Comparison of ENCODE assay signal across 24 cellular contexts in the genomic region with DNA sequence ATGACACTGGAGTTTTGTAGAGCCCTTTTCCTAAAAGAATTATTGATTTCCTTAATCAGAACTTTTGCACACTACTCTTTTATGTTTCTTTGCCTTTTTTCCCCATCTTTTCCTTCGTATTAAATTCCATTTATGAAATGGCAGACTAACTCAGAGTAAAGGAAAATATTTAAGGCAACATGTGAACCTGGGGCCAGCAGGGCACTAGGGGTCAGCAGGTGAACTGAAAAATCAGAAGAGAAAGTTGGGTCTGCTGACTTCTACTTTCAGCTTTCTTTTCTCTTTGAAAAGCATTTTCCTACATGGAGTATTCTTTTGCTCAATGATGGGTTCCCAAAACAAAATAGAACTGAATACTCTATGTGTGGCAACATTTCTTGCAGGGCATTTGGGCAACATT.
"Had no signal": no experiment of that assay in that cellular context is flagged by ENCODE, and none has a peak within 500 bp of the region (broad histone marks: within the 10 kb centered on the region; RNA-seq: fewer than 3 reads in every experiment).

No MANE protein-coding gene starts in this region.

- H3K4me1 ChIP-seq: neural progenitor cell, pancreas, prostate gland, right lobe of liver, sigmoid colon, stomach, thyroid gland, tibial nerve, upper lobe of left lung, vagina had no signal

- H3K27ac ChIP-seq: neural progenitor cell, pancreas, prostate gland, right lobe of liver, sigmoid colon, stomach, thoracic aorta, thyroid gland, tibial nerve, upper lobe of left lung, vagina had no signal

- DNase-seq: naive thymus-derived CD4-positive, alpha-beta T cell; natural killer cell; pancreas; right cardiac atrium; right lobe of liver; sigmoid colon; small intestine; stimulated activated CD4-positive, alpha-beta T cell treated with anti-CD3 and anti-CD28 coated beads, Interleukin-15, amount 100 ng/mL, for 24 hours; stimulated activated CD4-positive, alpha-beta T cell treated with anti-CD3 and anti-CD28 coated beads, Interleukin-2, amount 100 ng/mL, for 24 hours; stimulated activated CD4-positive, alpha-beta T cell treated with anti-CD3 and anti-CD28 coated beads, Interleukin-2, amount 100 ng/mL, for 48 hours; stimulated activated CD4-positive, alpha-beta T cell treated with anti-CD3 and anti-CD28 coated beads, Interleukin-4, amount 100 ng/mL, for 24 hours; stimulated activated naive B cell treated with anti-CD40 and anti-IgM and Interleukin-4, amounts not matched to agents 10 μg/mL and 1 μg/mL and 100 μg/mL, for 72 hours; stimulated activated naive CD4-positive, alpha-beta T cell treated with Interleukin-2 at 50 U/mL for 16 hours; stomach; thyroid gland; trophoblast cell; upper lobe of left lung had no signal

- H2AFZ ChIP-seq: neural progenitor cell had no signal

- H3K27me3 ChIP-seq: neural progenitor cell, pancreas, right lobe of liver, sigmoid colon, stomach, thyroid gland, upper lobe of left lung, vagina had no signal

- H3K9me3 ChIP-seq: prostate gland, right lobe of liver, thyroid gland had no signal

- FAIRE-seq: pancreas, small intestine, urothelium cell line had no signal

- ATAC-seq: naive thymus-derived CD4-positive, alpha-beta T cell; natural killer cell; pancreas; right cardiac atrium; stimulated activated effector memory CD8-positive, alpha-beta T cell treated with anti-CD3 and anti-CD28 coated beads, Interleukin-12 subunit alpha, Interleukin-12 subunit beta, amount 100 ng/mL, for 72 hours; stimulated activated naive B cell treated with anti-CD40 and anti-IgM and Interleukin-4, amounts not matched to agents 10 μg/mL and 1 μg/mL and 100 μg/mL, for 72 hours had no signal

- H3K9ac ChIP-seq: neural progenitor cell had no signal

- H3K4me3 ChIP-seq: neural progenitor cell, pancreas, prostate gland, right lobe of liver, sigmoid colon, stomach, thoracic aorta, thyroid gland, tibial nerve, upper lobe of left lung, vagina had no signal

- H3K4me2 ChIP-seq: neural progenitor cell had no signal

- H3K36me3 ChIP-seq: neural progenitor cell, pancreas, prostate gland, right lobe of liver, sigmoid colon, stomach, thoracic aorta, thyroid gland, tibial nerve, upper lobe of left lung, vagina had no signal
